12 cellular contexts compared by ENCODE assay signal in the genomic region with DNA sequence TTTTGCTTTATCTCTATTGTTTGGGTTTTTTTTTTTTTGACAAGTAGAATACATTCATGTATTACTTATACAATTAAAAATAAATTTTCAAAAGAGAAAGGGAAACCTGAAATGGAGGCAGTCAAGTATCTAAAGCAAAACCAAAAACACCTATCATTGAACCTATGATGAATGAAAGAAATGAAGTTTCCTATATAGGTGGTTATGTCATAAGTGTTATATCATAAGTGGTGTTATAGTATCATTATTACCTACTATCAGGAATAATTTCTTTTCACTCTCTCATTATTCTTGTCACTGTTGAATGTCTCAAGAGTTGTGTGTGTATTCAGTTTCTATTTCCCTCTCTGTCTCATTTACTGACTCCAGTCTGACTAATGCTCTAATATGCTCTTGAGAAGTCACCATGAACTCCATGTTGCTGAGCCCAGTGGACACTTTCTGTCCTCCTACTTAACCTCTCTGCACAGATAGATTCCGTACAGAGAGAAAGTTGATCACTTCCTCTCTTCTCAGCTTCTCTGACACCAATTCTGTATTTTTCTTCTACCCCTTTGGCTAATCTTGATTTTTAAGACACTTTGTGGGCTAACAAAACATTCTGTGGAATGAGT. TPM values are rescaled to one million over a fixed set of nuclear protein-coding genes. Genes with fewer than 3 reads are reported as not detected.
DNase-seq lines count a peak whose midpoint lies in the region; ATAC-seq and TF ChIP-seq lines count a peak whose summit lies in the region.
"Had no signal": no experiment of that assay in that cellular context is flagged by ENCODE, and none has a peak within 500 bp of the region (broad histone marks: within the 10 kb centered on the region; RNA-seq: fewer than 3 reads in every experiment).

No MANE protein-coding gene starts in this region.

- H3K36me3 Mint-ChIP-seq in neural progenitor cell, result no peaks in the 10 kb centered on the region
- H3K36me3 Mint-ChIP-seq in activated T-cell treated with anti-CD3 and anti-CD28 coated beads, Interleukin-2, amount 50 U/mL, for 24 hours (ENCODE audit: low read depth), result no peaks in the 10 kb centered on the region

- in situ Hi-C loops in astrocyte of the spinal cord (cut with HindIII; ENCODE audit: low sequenced_read_pairs), result no loop called here

- no peak overlapping the region for H3K27ac Mint-ChIP-seq in neural progenitor cell
- no peak overlapping the region for H3K27ac Mint-ChIP-seq in activated T-cell treated with anti-CD3 and anti-CD28 coated beads, Interleukin-2, amount 50 U/mL, for 24 hours
- H3K27ac Mint-ChIP-seq: activated naive CD8-positive, alpha-beta T cell treated with anti-CD3 and anti-CD28 coated beads, Interleukin-2, amount 50 U/mL, for 24 hours had no signal

- no peak overlapping the region for H3K4me2 ChIP-seq in neural progenitor cell
- H3K4me2 ChIP-seq: hepatocyte had no signal

- H3K9me3 Mint-ChIP-seq in neural progenitor cell, result peaks cover 7% of the 10 kb centered on the region
- H3K9me3 Mint-ChIP-seq in activated T-cell treated with anti-CD3 and anti-CD28 coated beads, Interleukin-2, amount 50 U/mL, for 24 hours, result no peaks in the 10 kb centered on the region

- H3K4me3 ChIP-seq in astrocyte of the spinal cord (ENCODE audit: low read depth, low read length), result no peak overlapping the region
- no peak overlapping the region for H3K4me3 ChIP-seq in neural progenitor cell
- H3K4me3 ChIP-seq: hepatocyte, psoas muscle had no signal

- H3K4me1 ChIP-seq in neural progenitor cell, result no peaks in the 10 kb centered on the region
- H3K4me1 ChIP-seq: psoas muscle had no signal

- no peaks in the 10 kb centered on the region for H3K4me1 Mint-ChIP-seq in neural progenitor cell
- no peaks in the 10 kb centered on the region for H3K4me1 Mint-ChIP-seq in activated T-cell treated with anti-CD3 and anti-CD28 coated beads, Interleukin-2, amount 50 U/mL, for 24 hours (ENCODE audit: low read depth)
- H3K4me1 Mint-ChIP-seq: activated naive CD8-positive, alpha-beta T cell treated with anti-CD3 and anti-CD28 coated beads, Interleukin-2, amount 50 U/mL, for 24 hours had no signal

- peaks cover 20% of the 10 kb centered on the region for H3K79me2 ChIP-seq in neural progenitor cell (ENCODE audit: low read depth)

- no peaks in the 10 kb centered on the region for H3F3A ChIP-seq in neural progenitor cell (ENCODE audit: low read depth)

- H3K9me3 ChIP-seq in neural progenitor cell (ENCODE audit: low read depth), result no peaks in the 10 kb centered on the region
- H3K9me3 ChIP-seq: psoas muscle had no signal

- H3K27me3 Mint-ChIP-seq in neural progenitor cell (ENCODE audit: insufficient read depth, low read depth), result no peaks in the 10 kb centered on the region
- H3K27me3 Mint-ChIP-seq in activated T-cell treated with anti-CD3 and anti-CD28 coated beads, Interleukin-2, amount 50 U/mL, for 24 hours, result no peaks in the 10 kb centered on the region
- H3K27me3 Mint-ChIP-seq: activated naive CD8-positive, alpha-beta T cell treated with anti-CD3 and anti-CD28 coated beads, Interleukin-2, amount 50 U/mL, for 24 hours had no signal

- H3K9ac ChIP-seq in neural progenitor cell, result no peak overlapping the region

- H2AFZ ChIP-seq in neural progenitor cell (replicated peaks), result no peak overlapping the region
- H2AFZ ChIP-seq: hepatocyte had no signal

- ATAC-seq in GM19463 (IDR thresholded peaks at IDR 0.05; ENCODE audit: unreplicated experiment) (peak; percentile 42), HG03342 (IDR thresholded peaks at IDR 0.05; ENCODE audit: unreplicated experiment) (peak; percentile 59), HG03571 (IDR thresholded peaks at IDR 0.05; ENCODE audit: unreplicated experiment) (no peak)
- ATAC-seq: activated naive CD8-positive, alpha-beta T cell treated with anti-CD3 and anti-CD28 coated beads, Interleukin-2, amount 50 U/mL, for 24 hours; psoas muscle had no signal

- peak; percentile 44 for DNase-seq in astrocyte of the spinal cord (ENCODE audit: low read depth, low spot score)
- peak; percentile 27 for DNase-seq in myocyte (ENCODE audit: low read depth)
- no peak for DNase-seq in neural progenitor cell (ENCODE audit: low spot score)
- DNase-seq in hippocampal formation (lab: John Stamatoyannopoulos, UW), result no peak
- no peak for DNase-seq in activated T-cell treated with anti-CD3 and anti-CD28 coated beads, Interleukin-2, amount 50 U/mL, for 24 hours
- DNase-seq: activated naive CD8-positive, alpha-beta T cell treated with anti-CD3 and anti-CD28 coated beads, Interleukin-2, amount 50 U/mL, for 24 hours; NCI-H1694; psoas muscle had no signal

- H3K36me3 ChIP-seq in neural progenitor cell, result no peaks in the 10 kb centered on the region

- no peaks in the 10 kb centered on the region for H3K27me3 ChIP-seq in neural progenitor cell
- H3K27me3 ChIP-seq: hepatocyte had no signal

- TF ChIP-seq CTCF in astrocyte of the spinal cord (IDR thresholded peaks at IDR 0.05; ENCODE audit: low read depth, low read length) (no peak), neural progenitor cell (IDR thresholded peaks at IDR 0.05) (no peak)

- no peak overlapping the region for H3K27ac ChIP-seq in neural progenitor cell
- H3K27ac ChIP-seq: hepatocyte, psoas muscle had no signal

- no peaks in the 10 kb centered on the region for H4K20me1 ChIP-seq in neural progenitor cell (ENCODE audit: low read depth)

- H3K4me3 Mint-ChIP-seq in neural progenitor cell, result no peak overlapping the region
- no peak overlapping the region for H3K4me3 Mint-ChIP-seq in activated T-cell treated with anti-CD3 and anti-CD28 coated beads, Interleukin-2, amount 50 U/mL, for 24 hours
- H3K4me3 Mint-ChIP-seq: activated naive CD8-positive, alpha-beta T cell treated with anti-CD3 and anti-CD28 coated beads, Interleukin-2, amount 50 U/mL, for 24 hours had no signal

RNA-seq across cellular contexts. Expression of gene RASAL2, which starts 49.9 kb away (rescaled TPM):
- 21.3 and 24.3 TPM in 2 replicates for total RNA-seq in myocyte
- 13.1 TPM for polyA plus RNA-seq in myocyte (2012)
- total RNA-seq in neural progenitor cell (ENCODE audit: low replicate concordance), result 14.0 and 18.3 TPM in 2 replicates

Comparison
In these comparisons a context has a peak if more than half of its experiments do, and no peak if none do; other contexts are left out.
1. DNase-seq: peak in astrocyte of the spinal cord (single experiment) and myocyte (single experiment); none in neural progenitor cell (single experiment), hippocampal formation (0 of 2) and activated T-cell treated with anti-CD3 and anti-CD28 coated beads, Interleukin-2, amount 50 U/mL, for 24 hours (single experiment).